29 cellular contexts compared by ENCODE assay signal in genomic region chr5:159216454-159216853, GRCh38. TPM values are rescaled to one million over a fixed set of nuclear protein-coding genes. Genes with fewer than 3 reads are reported as not detected.
DNase-seq lines count a peak whose midpoint lies in the region; TF ChIP-seq lines count a peak whose summit lies in the region.
"Had no signal": no experiment of that assay in that cellular context is flagged by ENCODE, and none has a peak within 500 bp of the region (broad histone marks: within the 10 kb centered on the region; RNA-seq: fewer than 3 reads in every experiment).

No MANE protein-coding gene starts in this region.

- H2AFZ ChIP-seq in mammary epithelial cell (ENCODE audit: low read depth, low read length), result no peak overlapping the region
- H2AFZ ChIP-seq in PC-9, result no peak overlapping the region

- BruUV-seq in MCF 10A (replicated peaks; lab: Mats Ljungman, UMichigan) (no TSS peak), mammary epithelial cell (replicated peaks; lab: Mats Ljungman, UMichigan) (no TSS peak), PC-9 (replicated peaks; lab: Mats Ljungman, UMichigan) (no TSS peak)

- dilution Hi-C loops in mammary epithelial cell (cut with HindIII; ENCODE audit: low sequenced_read_pairs), result no loop called here

- intact Hi-C loops in MCF 10A (cut with micrococcal nuclease), result no loop called here
- intact Hi-C loops in mammary epithelial cell (cut with micrococcal nuclease), result no loop called here
- intact Hi-C loops in PC-9 (cut with micrococcal nuclease; ENCODE audit: unreplicated experiment), result no loop called here

- H3K9me3 ChIP-seq in mammary epithelial cell (replicated peaks; ENCODE audit: insufficient read depth, low read length) (no peaks in the 10 kb centered on the region), PC-9 (ENCODE audit: insufficient read depth, low read depth) (no peaks in the 10 kb centered on the region)
- H3K9me3 ChIP-seq: ascending aorta, BE2C, transverse colon had no signal

- H3K9me2 ChIP-seq in PC-9 (ENCODE audit: insufficient read depth), result no peaks in the 10 kb centered on the region

- H3K9me3 Mint-ChIP-seq in MCF 10A (ENCODE audit: unreplicated experiment), result no peaks in the 10 kb centered on the region
- no peaks in the 10 kb centered on the region for H3K9me3 Mint-ChIP-seq in chondrocyte (ENCODE audit: low read depth)
- H3K9me3 Mint-ChIP-seq: activated naive CD8-positive, alpha-beta T cell treated with anti-CD3 and anti-CD28 coated beads, Interleukin-2, amount 10 ng/mL, durations not matched to agents 7 days and 5 days; CD8-positive, alpha-beta memory T cell; effector memory CD8-positive, alpha-beta T cell; mesothelial cell of epicardium; naive B cell; stimulated activated effector memory CD8-positive, alpha-beta T cell treated with anti-CD3 and anti-CD28 coated beads, Interleukin-12 subunit alpha, Interleukin-12 subunit beta, amount 100 ng/mL, for 72 hours had no signal

- no peak for DNase-seq in MCF 10A (ENCODE audit: unreplicated experiment)
- DNase-seq in mammary epithelial cell, result no peak
- no peak for DNase-seq in PC-9
- no peak for DNase-seq in chondrocyte (ENCODE audit: low spot score)
- no peak for DNase-seq in retinal pigment epithelial cell (ENCODE audit: low read depth)
- DNase-seq in NCI-H1092 treated with DMSO at 0.1 percent for 48 hours (lab: John Stamatoyannopoulos, UW), result no peak
- no peak for DNase-seq in hepatic stellate cell (ENCODE audit: low spot score)
- no peak for DNase-seq in SW 1271 (lab: John Stamatoyannopoulos, UW)
- DNase-seq: ACHN; activated CD4-positive, alpha-beta T cell treated with anti-CD3 and anti-CD28 coated beads for 1 hour; activated gamma-delta T cell; activated naive CD8-positive, alpha-beta T cell treated with anti-CD3 and anti-CD28 coated beads, Interleukin-2, amount 10 ng/mL, durations not matched to agents 7 days and 5 days; BE2C; cortex of kidney; DMS 273 treated with DMSO at 0.1 percent for 48 hours; effector memory CD8-positive, alpha-beta T cell; glutamatergic neuron; GOT3; left ventricle myocardium superior; MV-4-11; naive B cell; NCI-H1436 treated with DMSO at 0.1 percent for 48 hours; NCI-H345; NCI-H748 treated with DMSO at 0.1 percent for 48 hours; transverse colon had no signal

- WGBS in mammary epithelial cell (ENCODE audit: low coverage, missing lambda C conversion rate), result 83% methylated on average over 2 of the region's 2 CpGs

- H3K4me3 Mint-ChIP-seq in MCF 10A (ENCODE audit: unreplicated experiment) (no peak overlapping the region), chondrocyte (ENCODE audit: unreplicated experiment) (no peak overlapping the region)
- H3K4me3 Mint-ChIP-seq: activated naive CD8-positive, alpha-beta T cell treated with anti-CD3 and anti-CD28 coated beads, Interleukin-2, amount 10 ng/mL, durations not matched to agents 7 days and 5 days; CD8-positive, alpha-beta memory T cell; effector memory CD8-positive, alpha-beta T cell; mesothelial cell of epicardium; naive B cell; stimulated activated effector memory CD8-positive, alpha-beta T cell treated with anti-CD3 and anti-CD28 coated beads, Interleukin-12 subunit alpha, Interleukin-12 subunit beta, amount 100 ng/mL, for 72 hours had no signal

- H3K4me2 ChIP-seq in mammary epithelial cell (ENCODE audit: insufficient read depth, low read depth, low read length) (no peak overlapping the region), PC-9 (0 out of 2 replicates have a peak overlapping the region, but pooled peaks have one; percentile 24)

- H3K4me3 ChIP-seq in mammary epithelial cell (replicated peaks in 1 of 3; ENCODE audit: insufficient read depth in 1 of 3, low read depth in 2 of 3, low read length in 3 of 3), result no peak overlapping the region
- H3K4me3 ChIP-seq in PC-9, result no peak overlapping the region
- no peak overlapping the region for H3K4me3 ChIP-seq in retinal pigment epithelial cell (ENCODE audit: low read length)
- H3K4me3 ChIP-seq: ascending aorta, transverse colon had no signal

- TF ChIP-seq CTCF in MCF 10A (IDR thresholded peaks at IDR 0.05; ENCODE audit: unreplicated experiment) (no peak), mammary epithelial cell (conservative IDR thresholded peaks at IDR 0.05 in 1 of 2, IDR thresholded peaks at IDR 0.05 in 1 of 2; ENCODE audit: extremely low read depth in 1 of 2, insufficient read depth in 1 of 2, low read depth in 1 of 2, low read length in 2 of 2) (peak in 1 of 2 donors; percentile 5), PC-9 (conservative IDR thresholded peaks at IDR 0.05) (no peak), chondrocyte (IDR thresholded peaks at IDR 0.05) (peak; percentile 44), retinal pigment epithelial cell (conservative IDR thresholded peaks at IDR 0.05; ENCODE audit: low read depth, low read length) (peak; percentile 19)

- H3K4me1 Mint-ChIP-seq in MCF 10A (ENCODE audit: insufficient read depth, unreplicated experiment) (peaks cover 75% of the 10 kb centered on the region), chondrocyte (ENCODE audit: low read depth) (peaks cover 18% of the 10 kb centered on the region)

- H3K36me3 Mint-ChIP-seq in MCF 10A (ENCODE audit: insufficient read depth, unreplicated experiment), result peaks cover 7% of the 10 kb centered on the region
- H3K36me3 Mint-ChIP-seq in chondrocyte (ENCODE audit: low read depth), result no peaks in the 10 kb centered on the region
- H3K36me3 Mint-ChIP-seq: CD8-positive, alpha-beta memory T cell; mesothelial cell of epicardium; naive B cell; stimulated activated effector memory CD8-positive, alpha-beta T cell treated with anti-CD3 and anti-CD28 coated beads, Interleukin-12 subunit alpha, Interleukin-12 subunit beta, amount 100 ng/mL, for 72 hours had no signal

- CTCF ChIA-PET in MCF 10A (lab: Yijun Ruan, JAX), result interaction anchor here (0.6 to 4.1 kb wide), 10 partner anchors 8 to 59 kb away, joined by 3 to 18 read pairs (median 6); no protein-coding TSS in a partner anchor
- CTCF ChIA-PET in mammary epithelial cell (lab: Charles Lee; ENCODE audit: low non-redundant PET), result no interaction called here
- CTCF ChIA-PET in PC-9 (lab: Charles Lee), result no interaction called here

- H3K4me1 ChIP-seq in mammary epithelial cell (ENCODE audit: insufficient read depth, low read length) (peaks cover 44% of the 10 kb centered on the region), PC-9 (replicated peaks; ENCODE audit: insufficient read depth) (peaks cover 10% of the 10 kb centered on the region)
- H3K4me1 ChIP-seq: ascending aorta had no signal

- POLR2A ChIA-PET in MCF 10A (lab: Yijun Ruan, JAX), result interaction anchor here (0.7 to 11.7 kb wide), 14 partner anchors 8 to 709 kb away, joined by 3 to 234 read pairs (median 12); partner anchors contain the start of gene UBLCP1
- POLR2A ChIA-PET in PC-9 (lab: Charles Lee; ENCODE audit: unreplicated experiment), result no interaction called here

- no peaks in the 10 kb centered on the region for H4K20me1 ChIP-seq in mammary epithelial cell (ENCODE audit: insufficient read depth, low read length)
- no peaks in the 10 kb centered on the region for H4K20me1 ChIP-seq in PC-9 (ENCODE audit: insufficient read depth)

- no peaks in the 10 kb centered on the region for H3K36me3 ChIP-seq in mammary epithelial cell (ENCODE audit: insufficient read depth, low read length)
- H3K36me3 ChIP-seq in PC-9 (ENCODE audit: low read depth), result no peaks in the 10 kb centered on the region
- H3K36me3 ChIP-seq: ascending aorta, BE2C, transverse colon had no signal

- H3F3A ChIP-seq in PC-9 (ENCODE audit: insufficient read depth, low read depth), result peaks cover 14% of the 10 kb centered on the region

- H3K27me3 ChIP-seq in mammary epithelial cell (ENCODE audit: insufficient read depth, low read length) (no peaks in the 10 kb centered on the region), PC-9 (ENCODE audit: insufficient read depth, low read depth) (no peaks in the 10 kb centered on the region)
- H3K27me3 ChIP-seq: ascending aorta, BE2C, transverse colon had no signal

- H3K27ac ChIP-seq in mammary epithelial cell (ENCODE audit: insufficient read depth, low read depth, low read length) (no peak overlapping the region), PC-9 (no peak overlapping the region)
- H3K27ac ChIP-seq: ascending aorta, transverse colon had no signal

- H3K27ac Mint-ChIP-seq in MCF 10A (ENCODE audit: low read depth, unreplicated experiment) (peak overlapping the region; percentile 41), chondrocyte (ENCODE audit: unreplicated experiment) (no peak overlapping the region)
- H3K27ac Mint-ChIP-seq: activated naive CD8-positive, alpha-beta T cell treated with anti-CD3 and anti-CD28 coated beads, Interleukin-2, amount 10 ng/mL, durations not matched to agents 7 days and 5 days; CD8-positive, alpha-beta memory T cell; effector memory CD8-positive, alpha-beta T cell; mesothelial cell of epicardium; stimulated activated effector memory CD8-positive, alpha-beta T cell treated with anti-CD3 and anti-CD28 coated beads, Interleukin-12 subunit alpha, Interleukin-12 subunit beta, amount 100 ng/mL, for 72 hours had no signal

- in situ Hi-C loops in mammary epithelial cell (cut with MboI; ENCODE audit: low sequenced_read_pairs in 2 of 2), result no loop called here

- no peaks in the 10 kb centered on the region for H3K27me3 Mint-ChIP-seq in MCF 10A (ENCODE audit: insufficient read depth, unreplicated experiment)
- no peaks in the 10 kb centered on the region for H3K27me3 Mint-ChIP-seq in chondrocyte (ENCODE audit: low read depth)
- H3K27me3 Mint-ChIP-seq: activated naive CD8-positive, alpha-beta T cell treated with anti-CD3 and anti-CD28 coated beads, Interleukin-2, amount 10 ng/mL, durations not matched to agents 7 days and 5 days; effector memory CD8-positive, alpha-beta T cell had no signal

- no peak overlapping the region for H3K9ac ChIP-seq in mammary epithelial cell (ENCODE audit: insufficient read depth, low read length)

- H3K79me2 ChIP-seq in mammary epithelial cell (ENCODE audit: insufficient read depth, low read length) (no peaks in the 10 kb centered on the region), PC-9 (ENCODE audit: low read depth) (no peaks in the 10 kb centered on the region)

RNA-seq across cellular contexts. Expression of gene RNF145, which starts 7.1 kb away (rescaled TPM):
- 122 and 157 TPM in 2 replicates for total RNA-seq in MCF 10A (2022)
- 10 to 100 TPM; 63.2 to 78.9 TPM for total RNA-seq in mammary epithelial cell
- 84.8 TPM for polyA plus RNA-seq in mammary epithelial cell
- 152 TPM for polyA minus RNA-seq in mammary epithelial cell
- total RNA-seq in PC-9 (2021), result 48.2 and 54.5 TPM in 2 replicates
- total RNA-seq in chondrocyte, result 79.0 to 83.9 TPM (median 82.5 TPM) in 3 replicates

RNA-seq across cellular contexts. Expression of gene UBLCP1, which starts 46.6 kb away (rescaled TPM):
- 74.4 and 89.6 TPM in 2 replicates for total RNA-seq in MCF 10A (2022)
- total RNA-seq in mammary epithelial cell, result 10 to 100 TPM; 30.2 to 36.5 TPM
- polyA plus RNA-seq in mammary epithelial cell, result 15.4 TPM
- 13.3 TPM for polyA minus RNA-seq in mammary epithelial cell
- total RNA-seq in PC-9 (2021), result 22.1 and 27.8 TPM in 2 replicates
- 31.7 to 35.5 TPM (median 33.2 TPM) in 3 replicates for total RNA-seq in chondrocyte

Comparison
In these comparisons a context has a peak if more than half of its experiments do, and no peak if none do; other contexts are left out.
1. CTCF ChIP-seq: peak in chondrocyte (single experiment) and retinal pigment epithelial cell (single experiment); none in MCF 10A (single experiment) and PC-9 (single experiment).